Comparison of ENCODE assay signal across 8 cellular contexts in the genomic region with DNA sequence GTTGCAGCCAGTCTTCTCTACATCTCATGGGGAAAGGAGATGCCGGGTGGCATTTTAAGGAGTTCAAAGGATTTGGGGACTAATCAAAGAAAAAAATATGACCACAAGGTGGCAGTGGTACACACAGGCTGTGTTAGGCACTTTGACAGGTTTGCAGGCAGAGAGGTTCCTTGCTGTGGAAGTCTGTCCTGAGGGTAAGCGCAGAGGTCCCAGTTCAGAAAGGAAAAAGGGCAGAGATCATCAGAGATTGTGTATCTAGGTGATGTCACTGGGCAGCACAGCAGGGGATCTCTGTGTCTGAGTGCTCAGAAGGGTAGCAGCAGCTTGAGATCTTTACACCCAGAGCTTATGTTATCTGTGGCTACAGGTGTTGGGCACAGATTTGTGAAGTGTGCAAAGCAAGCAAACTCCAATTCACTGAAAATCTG.
DNase-seq lines count a peak whose midpoint lies in the region; ATAC-seq, FAIRE-seq and TF ChIP-seq lines count a peak whose summit lies in the region.

No MANE protein-coding gene starts in this region.

- H2AK5ac ChIP-seq in IMR-90 (ENCODE audit: low read depth, low read length): no peak overlapping the region

- H3K9ac ChIP-seq in IMR-90 (ENCODE audit: low read depth, low read length) (no peak overlapping the region), PC-3 (ENCODE audit: low read length) (no peak overlapping the region), HepG2 (ENCODE audit: insufficient read depth, low read depth, low read length) (no peak overlapping the region)

- no TSS peak for BruUV-seq in IMR-90 (replicated peaks; lab: Mats Ljungman, UMichigan)
- no TSS peak for BruUV-seq in PC-3 (replicated peaks; lab: Mats Ljungman, UMichigan)
- no TSS peak for BruUV-seq in HepG2 (replicated peaks; lab: Mats Ljungman, UMichigan)

- H3K27me3 Mint-ChIP-seq in activated T-helper 2 cell treated with anti-CD3 and anti-CD28 coated beads, Interferon-gamma antibody, Interleukin-2, Interleukin-4, amounts not matched to agents 10 μg/mL and 5 μg/mL and 100 μg/mL, durations not matched to agents 14 hours and 24 hours and 36 hours (ENCODE audit: low read depth): no peaks in the 10 kb centered on the region
- peaks cover 1% of the 10 kb centered on the region for H3K27me3 Mint-ChIP-seq in activated CD4-positive, alpha-beta memory T cell treated with anti-CD3 and anti-CD28 coated beads for 36 hours

- no peaks in the 10 kb centered on the region for H3K36me3 Mint-ChIP-seq in activated T-helper 2 cell treated with anti-CD3 and anti-CD28 coated beads, Interferon-gamma antibody, Interleukin-2, Interleukin-4, amounts not matched to agents 10 μg/mL and 5 μg/mL and 100 μg/mL, durations not matched to agents 14 hours and 24 hours and 36 hours (ENCODE audit: low read depth)
- no peaks in the 10 kb centered on the region for H3K36me3 Mint-ChIP-seq in activated CD4-positive, alpha-beta memory T cell treated with anti-CD3 and anti-CD28 coated beads for 36 hours

- TF ChIP-seq EP300 in HepG2 (IDR thresholded peaks at IDR 0.05; ENCODE audit: low read depth in 2 of 2, low read length in 2 of 2): no peak
- TF ChIP-seq EP300 in HepG2 (CRISPR knock-in tag; IDR thresholded peaks at IDR 0.05; ENCODE audit: borderline replicate concordance): no peak

- H4K20me1 ChIP-seq in IMR-90 (ENCODE audit: insufficient read depth, low read length): no peaks in the 10 kb centered on the region
- H4K20me1 ChIP-seq in PC-3 (ENCODE audit: low read length): no peaks in the 10 kb centered on the region
- H4K20me1 ChIP-seq in HepG2 (ENCODE audit: insufficient read depth, low read length): no peaks in the 10 kb centered on the region

- 0 out of 2 replicates have a peak, but pooled peaks cover under 1% of the 10 kb centered on the region for H3K9me1 ChIP-seq in IMR-90 (ENCODE audit: insufficient read depth, low read length)

- ATAC-seq in GM19035 (IDR thresholded peaks at IDR 0.05; ENCODE audit: unreplicated experiment) (peak; percentile 84), IMR-90 (ENCODE audit: low read depth) (peak; percentile 67), PC-3 (peak; percentile 53; the same call in 1 of the 2 replicates), HepG2 (peak; percentile 97)

- peak overlapping the region; percentile 41; the same call in 1 of the 2 replicates for H4K91ac ChIP-seq in IMR-90 (ENCODE audit: insufficient read depth, low read depth, low read length)

- H2BK120ac ChIP-seq in IMR-90 (ENCODE audit: low read depth, low read length): no peak overlapping the region

- H4K8ac ChIP-seq in IMR-90 (ENCODE audit: low read depth in 2 of 2, low read length in 2 of 2): no peak overlapping the region

- no peaks in the 10 kb centered on the region for H3K27me3 ChIP-seq in IMR-90 (ENCODE audit: control insufficient read depth, insufficient read depth, low read length)
- H3K27me3 ChIP-seq in PC-3 (ENCODE audit: low read length): 0 out of 2 replicates have a peak, but pooled peaks cover 8% of the 10 kb centered on the region
- H3K27me3 ChIP-seq in HepG2 (ENCODE audit: control insufficient read depth in 1 of 2, insufficient read depth in 2 of 2, low read length in 2 of 2): no peaks in the 10 kb centered on the region

- H4K5ac ChIP-seq in IMR-90 (ENCODE audit: low read depth, low read length): no peak overlapping the region

- H2BK5ac ChIP-seq in IMR-90 (ENCODE audit: low read depth, low read length, poor library complexity, severe bottlenecking): no peak overlapping the region

- H3K27ac Mint-ChIP-seq in activated T-helper 2 cell treated with anti-CD3 and anti-CD28 coated beads, Interferon-gamma antibody, Interleukin-2, Interleukin-4, amounts not matched to agents 10 μg/mL and 5 μg/mL and 100 μg/mL, durations not matched to agents 14 hours and 24 hours and 36 hours: no peak overlapping the region
- H3K27ac Mint-ChIP-seq in activated CD4-positive, alpha-beta memory T cell treated with anti-CD3 and anti-CD28 coated beads for 36 hours: no peak overlapping the region

- H3K4ac ChIP-seq in IMR-90 (ENCODE audit: low read depth, low read length): no peak overlapping the region

- H3K9me3 Mint-ChIP-seq in activated T-helper 2 cell treated with anti-CD3 and anti-CD28 coated beads, Interferon-gamma antibody, Interleukin-2, Interleukin-4, amounts not matched to agents 10 μg/mL and 5 μg/mL and 100 μg/mL, durations not matched to agents 14 hours and 24 hours and 36 hours: no peaks in the 10 kb centered on the region
- peaks cover 2% of the 10 kb centered on the region for H3K9me3 Mint-ChIP-seq in activated CD4-positive, alpha-beta memory T cell treated with anti-CD3 and anti-CD28 coated beads for 36 hours

- DNase-seq in DMS 273 (lab: John Stamatoyannopoulos, UW; ENCODE audit: unreplicated experiment) (peak; percentile 86), IMR-90 (peak; percentile 73), PC-3 (peak; percentile 67), coronary artery (ENCODE audit: low spot score) (no peak), HepG2 (ENCODE audit: low spot score) (peak; percentile 60)
- no peak for DNase-seq in activated T-helper 2 cell treated with anti-CD3 and anti-CD28 coated beads, Interferon-gamma antibody, Interleukin-2, Interleukin-4, amounts not matched to agents 10 μg/mL and 5 μg/mL and 100 μg/mL, durations not matched to agents 14 hours and 24 hours and 36 hours (ENCODE audit: low spot score)
- no peak for DNase-seq in activated CD4-positive, alpha-beta memory T cell treated with anti-CD3 and anti-CD28 coated beads for 36 hours

- intact Hi-C loops in IMR-90 (cut with micrococcal nuclease): loop anchor here (1.0 to 5.0 kb wide), 4 partner anchors 121 to 426 kb away; no protein-coding TSS in a partner anchor
- intact Hi-C loops in PC-3 (cut with micrococcal nuclease): loop anchor here (5.0 kb wide), 1 partner anchor 424 kb away; no protein-coding TSS in a partner anchor
- intact Hi-C loops in HepG2 (cut with micrococcal nuclease; ENCODE audit: unreplicated experiment): loop anchor here (1.0 to 5.0 kb wide), 2 partner anchors 165 to 1949 kb away; no protein-coding TSS in a partner anchor
- intact Hi-C loops in activated T-helper 2 cell treated with anti-CD3 and anti-CD28 coated beads, Interferon-gamma antibody, Interleukin-2, Interleukin-4, amounts not matched to agents 10 μg/mL and 5 μg/mL and 100 μg/mL, durations not matched to agents 14 hours and 24 hours and 36 hours (cut with micrococcal nuclease): no loop called here
- intact Hi-C loops in activated CD4-positive, alpha-beta memory T cell treated with anti-CD3 and anti-CD28 coated beads for 36 hours (cut with micrococcal nuclease): loop anchor here (10.0 kb wide), 1 partner anchor 162 kb away; no protein-coding TSS in a partner anchor

- no peak overlapping the region for H3K27ac ChIP-seq in IMR-90 (ENCODE audit: insufficient read depth, low read length)
- no peak overlapping the region for H3K27ac ChIP-seq in PC-3 (ENCODE audit: low read length)
- no peak overlapping the region for H3K27ac ChIP-seq in coronary artery
- no peak overlapping the region for H3K27ac ChIP-seq in HepG2 (ENCODE audit: extremely low read length, insufficient read depth, low read length)

- WGBS in IMR-90 (ENCODE audit: extremely low coverage in 2 of 2, insufficient read length in 1 of 2), 2 experiments: 20% methylated on average over 1 of the region's 2 CpGs; no CpG with 5 or more reads in 1 of the 2 experiments
- 3% methylated on average over 2 of the region's 2 CpGs for WGBS in HepG2 (ENCODE audit: low lambda C conversion rate)

- no peak overlapping the region for H3K56ac ChIP-seq in IMR-90 (ENCODE audit: extremely low read depth, insufficient read depth, low read length)

- no peak overlapping the region for H3K18ac ChIP-seq in IMR-90 (ENCODE audit: low read depth, low read length)

- in situ Hi-C loops in IMR-90 (cut with MboI; ENCODE audit: low sequenced_read_pairs): loop anchor here (25.0 kb wide), 1 partner anchor 439 kb away; no protein-coding TSS in a partner anchor
- in situ Hi-C loops in HepG2 (cut with HindIII; ENCODE audit: extremely low pct_ligation_motif_present, low pct_unique_long_range_greater_than_20kb): no loop called here

- H3K79me1 ChIP-seq in IMR-90 (ENCODE audit: low read depth in 1 of 2, low read length in 2 of 2): no peaks in the 10 kb centered on the region

- no peak overlapping the region for H2BK20ac ChIP-seq in IMR-90 (ENCODE audit: low read depth, low read length)

- dilution Hi-C loops in IMR-90 (cut with HindIII; ENCODE audit: low sequenced_read_pairs, unreplicated experiment): no loop called here

- no peak overlapping the region for H3K23ac ChIP-seq in IMR-90 (ENCODE audit: low read depth, low read length)

- H3K9me2 ChIP-seq in PC-3 (replicated peaks; ENCODE audit: low read length): no peaks in the 10 kb centered on the region

- no peak overlapping the region for H2BK15ac ChIP-seq in IMR-90 (ENCODE audit: low read depth, low read length)

- TF ChIP-seq CTCF in IMR-90 (conservative IDR thresholded peaks at IDR 0.05; ENCODE audit: low read depth, low read length) (peak; percentile 83), PC-3 (conservative IDR thresholded peaks at IDR 0.05; ENCODE audit: low read depth, low read length) (peak; percentile 76), coronary artery (IDR thresholded peaks at IDR 0.05) (peak; percentile 28), HepG2 (CRISPR knock-in tag; IDR thresholded peaks at IDR 0.05) (peak; percentile 85)

- CTCF ChIA-PET in IMR-90 (lab: Yijun Ruan, JAX): interaction anchor here (0.6 to 4.2 kb wide), 12 partner anchors 10 to 426 kb away, joined by 3 to 27 read pairs (median 3); no protein-coding TSS in a partner anchor
- CTCF ChIA-PET in PC-3 (lab: Charles Lee): no interaction called here
- CTCF ChIA-PET in HepG2 (lab: Yijun Ruan, JAX; ENCODE audit: low intra/inter-chr PET ratio, low total read pairs): interaction anchor here (1.2 to 1.6 kb wide), 2 partner anchors 166 to 426 kb away, joined by 4 to 10 read pairs; no protein-coding TSS in a partner anchor
- CTCF ChIA-PET in activated CD4-positive, alpha-beta memory T cell treated with anti-CD3 and anti-CD28 coated beads for 36 hours (lab: Charles Lee): interaction anchor here (1.1 kb wide), 1 partner anchor 81 kb away, joined by 3 read pairs; no protein-coding TSS in a partner anchor

- no peak overlapping the region for H3K14ac ChIP-seq in IMR-90 (replicated peaks; ENCODE audit: low read depth, low read length)

- H3K4me1 ChIP-seq in IMR-90 (ENCODE audit: control insufficient read depth, insufficient read depth, low read length) (peaks cover 6% of the 10 kb centered on the region), PC-3 (ENCODE audit: insufficient read depth, low read length) (no peaks in the 10 kb centered on the region), HepG2 (ENCODE audit: insufficient read depth, low read length) (no peaks in the 10 kb centered on the region)

- H3K36me3 ChIP-seq in IMR-90 (ENCODE audit: control insufficient read depth, insufficient read depth, low read length): no peaks in the 10 kb centered on the region
- H3K36me3 ChIP-seq in PC-3 (ENCODE audit: low read depth, low read length): no peaks in the 10 kb centered on the region
- H3K36me3 ChIP-seq in HepG2 (replicated peaks in 1 of 2; ENCODE audit: control insufficient read depth in 1 of 2, insufficient read depth in 2 of 2, low read length in 2 of 2): no peaks in the 10 kb centered on the region

- H3F3A ChIP-seq in PC-3 (ENCODE audit: low read length, unreplicated experiment): no peaks in the 10 kb centered on the region

- FAIRE-seq in HepG2 (lab: Jason Lieb, UNC): peak; percentile 97

- H3K79me2 ChIP-seq in PC-3 (ENCODE audit: low read length) (no peaks in the 10 kb centered on the region), HepG2 (ENCODE audit: insufficient read depth, low read length) (no peaks in the 10 kb centered on the region)

- H3K4me1 Mint-ChIP-seq in activated T-helper 2 cell treated with anti-CD3 and anti-CD28 coated beads, Interferon-gamma antibody, Interleukin-2, Interleukin-4, amounts not matched to agents 10 μg/mL and 5 μg/mL and 100 μg/mL, durations not matched to agents 14 hours and 24 hours and 36 hours (ENCODE audit: low read depth): no peaks in the 10 kb centered on the region
- H3K4me1 Mint-ChIP-seq in activated CD4-positive, alpha-beta memory T cell treated with anti-CD3 and anti-CD28 coated beads for 36 hours (ENCODE audit: low read depth): no peaks in the 10 kb centered on the region

- H3K4me2 ChIP-seq in IMR-90 (ENCODE audit: low read depth, low read length) (no peak overlapping the region), PC-3 (ENCODE audit: low read length) (no peak overlapping the region), HepG2 (ENCODE audit: low read depth, low read length) (no peak overlapping the region)

- peak overlapping the region; percentile 65 for H2AFZ ChIP-seq in IMR-90 (replicated peaks; ENCODE audit: low read length, poor library complexity)
- H2AFZ ChIP-seq in PC-3 (ENCODE audit: low read length): no peak overlapping the region
- H2AFZ ChIP-seq in HepG2 (ENCODE audit: low read length): no peak overlapping the region

- peak; percentile 91 for TF ChIP-seq RAD21 in IMR-90 (IDR thresholded peaks at IDR 0.05; ENCODE audit: low read length)
- TF ChIP-seq RAD21 in HepG2 (CRISPR knock-in tag; IDR thresholded peaks at IDR 0.05): peak; percentile 67

- POLR2A ChIA-PET in IMR-90 (lab: Charles Lee; ENCODE audit: unreplicated experiment) (no interaction called here), PC-3 (lab: Charles Lee; ENCODE audit: unreplicated experiment) (no interaction called here), HepG2 (lab: Yijun Ruan, JAX) (no interaction called here)
- POLR2A ChIA-PET in activated CD4-positive, alpha-beta memory T cell treated with anti-CD3 and anti-CD28 coated beads for 36 hours (lab: Charles Lee): no interaction called here

- no peak overlapping the region for H3K4me3 ChIP-seq in IMR-90 (ENCODE audit: insufficient read depth, low read depth, low read length)
- H3K4me3 ChIP-seq in PC-3 (ENCODE audit: low read length): no peak overlapping the region
- no peak overlapping the region for H3K4me3 ChIP-seq in coronary artery
- no peak overlapping the region for H3K4me3 ChIP-seq in HepG2 (replicated peaks in 1 of 3; ENCODE audit: insufficient read depth in 1 of 3, low read depth in 2 of 3, low read length in 3 of 3)

- peak overlapping the region; percentile 17 for H2AK9ac ChIP-seq in IMR-90 (replicated peaks; ENCODE audit: low read depth, low read length, poor library complexity)

- TF ChIP-seq POLR2A in IMR-90 (IDR thresholded peaks at IDR 0.05; ENCODE audit: low read depth, low read length) (no peak), HepG2 (IDR thresholded peaks at IDR 0.05; ENCODE audit: insufficient read depth in 1 of 2, low read depth in 2 of 2, low read length in 2 of 2) (no peak)

- no peak overlapping the region for H3K4me3 Mint-ChIP-seq in activated T-helper 2 cell treated with anti-CD3 and anti-CD28 coated beads, Interferon-gamma antibody, Interleukin-2, Interleukin-4, amounts not matched to agents 10 μg/mL and 5 μg/mL and 100 μg/mL, durations not matched to agents 14 hours and 24 hours and 36 hours (ENCODE audit: low read depth)
- no peak overlapping the region for H3K4me3 Mint-ChIP-seq in activated CD4-positive, alpha-beta memory T cell treated with anti-CD3 and anti-CD28 coated beads for 36 hours

- no peaks in the 10 kb centered on the region for H3K9me3 ChIP-seq in IMR-90 (ENCODE audit: control insufficient read depth, insufficient read depth, low read length)
- H3K9me3 ChIP-seq in PC-3 (ENCODE audit: low read length): no peaks in the 10 kb centered on the region
- no peaks in the 10 kb centered on the region for H3K9me3 ChIP-seq in HepG2 (ENCODE audit: low read length)

Comparison
In these comparisons a context has a peak if more than half of its experiments do, and no peak if none do; other contexts are left out.
1. DNase-seq: peak in DMS 273 (single experiment), IMR-90 (single experiment), PC-3 (single experiment) and HepG2 (single experiment); none in coronary artery (single experiment), activated T-helper 2 cell treated with anti-CD3 and anti-CD28 coated beads, Interferon-gamma antibody, Interleukin-2, Interleukin-4, amounts not matched to agents 10 μg/mL and 5 μg/mL and 100 μg/mL, durations not matched to agents 14 hours and 24 hours and 36 hours (single experiment) and activated CD4-positive, alpha-beta memory T cell treated with anti-CD3 and anti-CD28 coated beads for 36 hours (single experiment).
2. CTCF ChIP-seq: peak in every context shown above with its lines; median percentile 85 in HepG2; 83 in IMR-90; 76 in PC-3; 28 in coronary artery.
3. Peak in every context shown above with its lines, with median percentiles within 50 percentile points of each other: ATAC-seq.